Comparison of ENCODE assay signal across 8 cellular contexts in the genomic region with DNA sequence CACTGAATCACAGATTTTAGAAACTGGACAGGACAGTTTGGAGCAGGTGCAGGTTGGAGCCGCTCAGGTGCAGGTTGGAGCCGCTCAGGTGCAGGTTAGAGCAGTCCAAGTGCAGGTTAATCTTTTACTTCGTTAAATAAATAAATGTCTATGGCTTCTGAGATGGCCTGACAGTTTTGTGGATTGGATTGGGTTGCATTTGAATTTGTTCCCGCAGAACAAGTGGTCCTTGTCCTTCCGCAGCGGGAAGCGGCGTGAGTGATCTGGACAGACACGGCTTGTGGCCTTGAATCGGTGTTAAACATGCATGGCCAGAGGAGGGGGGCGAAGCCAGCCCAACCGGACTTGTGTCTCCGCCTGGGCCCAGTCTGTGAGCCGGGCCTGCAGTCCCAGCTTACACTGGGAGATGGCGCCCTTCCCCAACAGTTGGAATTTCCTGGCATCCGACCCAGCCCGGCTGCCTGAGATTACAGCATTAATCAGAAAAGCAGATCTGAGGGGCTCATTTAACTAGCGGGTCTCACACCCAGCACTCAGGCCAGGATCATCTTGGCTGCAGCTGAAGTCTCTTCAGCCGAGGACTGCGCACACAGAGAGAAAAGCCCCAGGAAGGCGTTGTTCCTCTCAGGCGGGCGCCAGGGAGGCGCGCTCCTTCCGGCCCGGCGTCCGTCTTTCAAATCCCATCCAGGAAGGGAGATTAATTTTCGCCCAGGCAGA. TPM values are rescaled to one million over a fixed set of nuclear protein-coding genes. Genes with fewer than 3 reads are reported as not detected.
A peak's percentile ranks its signal among the peaks of the same experiment; 100 is the strongest.
DNase-seq lines count a peak whose midpoint lies in the region; ATAC-seq and TF ChIP-seq lines count a peak whose summit lies in the region.

No MANE protein-coding gene starts in this region.

- intact Hi-C loops in Right ventricle myocardium superior (cut with DNase I): loop anchor here (2.0 kb wide), 1 partner anchor 259 kb away; no protein-coding TSS in a partner anchor

- peak; percentile 94 for DNase-seq in 8988T
- peak; percentile 61 for DNase-seq in NCI-H2227 treated with DMSO at 0.1 percent for 48 hours (lab: John Stamatoyannopoulos, UW)
- peak; percentile 87 for DNase-seq in Right ventricle myocardium superior
- peak; percentile 70 for DNase-seq in pons (ENCODE audit: low spot score)

- H3K9me3 Mint-ChIP-seq in activated naive CD4-positive, alpha-beta T cell treated with anti-CD3 and anti-CD28 coated beads, Interleukin-2, amount 50 U/mL, for 24 hours: no peaks in the 10 kb centered on the region

- H3K27ac Mint-ChIP-seq in activated naive CD4-positive, alpha-beta T cell treated with anti-CD3 and anti-CD28 coated beads, Interleukin-2, amount 50 U/mL, for 24 hours: peak overlapping the region; percentile 68

- H3K4me1 Mint-ChIP-seq in activated naive CD4-positive, alpha-beta T cell treated with anti-CD3 and anti-CD28 coated beads, Interleukin-2, amount 50 U/mL, for 24 hours: peaks cover 5% of the 10 kb centered on the region

- ATAC-seq in Right ventricle myocardium superior (ENCODE audit: poor library complexity) (peak; percentile 84), HG02759 (IDR thresholded peaks at IDR 0.05; ENCODE audit: unreplicated experiment) (no peak), HG02571 (IDR thresholded peaks at IDR 0.05; ENCODE audit: unreplicated experiment) (no peak)

- H3K27me3 Mint-ChIP-seq in activated naive CD4-positive, alpha-beta T cell treated with anti-CD3 and anti-CD28 coated beads, Interleukin-2, amount 50 U/mL, for 24 hours: peaks cover 29% of the 10 kb centered on the region

- H3K4me3 Mint-ChIP-seq in activated naive CD4-positive, alpha-beta T cell treated with anti-CD3 and anti-CD28 coated beads, Interleukin-2, amount 50 U/mL, for 24 hours: peak overlapping the region; percentile 19

- peak; percentile 75 for TF ChIP-seq CTCF in GM12872 (IDR thresholded peaks at IDR 0.05; ENCODE audit: insufficient read depth, low read depth, low read length)

- H3K36me3 Mint-ChIP-seq in activated naive CD4-positive, alpha-beta T cell treated with anti-CD3 and anti-CD28 coated beads, Interleukin-2, amount 50 U/mL, for 24 hours: no peaks in the 10 kb centered on the region

RNA-seq across cellular contexts. Expression of a gene that starts 1.5 kb away (rescaled TPM):
- total RNA-seq in Right ventricle myocardium superior: 11.9 TPM
